Comparison of ENCODE assay signal across 11 cellular contexts in genomic region chr6:160790028-160790792, GRCh38.
DNase-seq lines count a peak whose midpoint lies in the region; ATAC-seq, FAIRE-seq and TF ChIP-seq lines count a peak whose summit lies in the region.
"Had no signal": no experiment of that assay in that cellular context is flagged by ENCODE, and none has a peak within 500 bp of the region (broad histone marks: within the 10 kb centered on the region; RNA-seq: fewer than 3 reads in every experiment).

No MANE protein-coding gene starts in this region.

- H3K27me3 Mint-ChIP-seq in activated T-helper 17 cell treated with anti-CD3 and anti-CD28 coated beads, Interleukin-2, amount 50 U/mL, for 72 hours: no peaks in the 10 kb centered on the region

- FAIRE-seq in GM18507 (lab: Jason Lieb, UNC): peak; percentile 44

- no peak for TF ChIP-seq POLR2A in GM18505 (IDR thresholded peaks at IDR 0.05; ENCODE audit: borderline replicate concordance, extremely low read depth, insufficient read depth, insufficient read length)

- H3K4me1 Mint-ChIP-seq in activated T-helper 17 cell treated with anti-CD3 and anti-CD28 coated beads, Interleukin-2, amount 50 U/mL, for 72 hours: peaks cover 8% of the 10 kb centered on the region

- H3K4me3 Mint-ChIP-seq in activated T-helper 17 cell treated with anti-CD3 and anti-CD28 coated beads, Interleukin-2, amount 50 U/mL, for 72 hours: peak overlapping the region; percentile 22

- no peaks in the 10 kb centered on the region for H3K36me3 Mint-ChIP-seq in activated T-helper 17 cell treated with anti-CD3 and anti-CD28 coated beads, Interleukin-2, amount 50 U/mL, for 72 hours (ENCODE audit: low read depth)

- H3K9me3 Mint-ChIP-seq in activated T-helper 17 cell treated with anti-CD3 and anti-CD28 coated beads, Interleukin-2, amount 50 U/mL, for 72 hours: peaks cover 5% of the 10 kb centered on the region

- ATAC-seq in HG03139 (IDR thresholded peaks at IDR 0.05; ENCODE audit: unreplicated experiment): peak; percentile 40
- no peak for ATAC-seq in activated T-helper 17 cell treated with anti-CD3 and anti-CD28 coated beads, Interleukin-2, amount 50 U/mL, for 72 hours (replicated peaks)
- no peak for ATAC-seq in GM18858 (IDR thresholded peaks at IDR 0.05; ENCODE audit: unreplicated experiment)
- no peak for ATAC-seq in GM21367 (IDR thresholded peaks at IDR 0.05; ENCODE audit: unreplicated experiment)
- no peak for ATAC-seq in GM18505 (IDR thresholded peaks at IDR 0.05; ENCODE audit: unreplicated experiment)

- H3K27ac Mint-ChIP-seq in activated T-helper 17 cell treated with anti-CD3 and anti-CD28 coated beads, Interleukin-2, amount 50 U/mL, for 72 hours: peak overlapping the region; percentile 58

- no peak for DNase-seq in GM18507 (ENCODE audit: extremely low spot score, insufficient read length, low read depth)
- DNase-seq in myocyte (ENCODE audit: low read depth): peak; percentile 3
- no peak for DNase-seq in DMS53 (lab: John Stamatoyannopoulos, UW)
- DNase-seq: central memory CD4-positive, alpha-beta T cell; GDM1; head of caudate nucleus had no signal
